12 cellular contexts compared by ENCODE assay signal in the genomic region with DNA sequence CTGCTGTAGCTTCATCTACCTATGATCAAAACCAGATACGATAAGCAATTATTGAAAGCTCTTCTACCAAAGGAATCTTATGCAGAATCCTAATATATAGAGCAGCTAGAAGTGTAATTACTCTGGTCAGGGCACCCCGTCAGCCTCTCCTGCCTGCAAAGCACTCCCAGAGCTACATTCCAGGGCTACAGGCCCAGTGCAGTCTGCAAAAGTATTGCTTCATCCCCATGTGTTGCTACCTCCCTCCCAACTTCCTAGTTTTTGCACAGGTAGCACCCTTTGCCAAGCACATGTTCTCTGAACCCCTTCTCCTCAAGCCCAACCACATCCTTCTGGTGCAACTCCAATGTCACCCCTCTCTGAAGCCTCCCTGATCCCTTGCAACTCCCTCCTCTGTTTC. TPM values are rescaled to one million over a fixed set of nuclear protein-coding genes. Genes with fewer than 3 reads are reported as not detected.
"Had no signal": no experiment of that assay in that cellular context is flagged by ENCODE, and none has a peak within 500 bp of the region (broad histone marks: within the 10 kb centered on the region; RNA-seq: fewer than 3 reads in every experiment).

No MANE protein-coding gene starts in this region.

- H3K27ac Mint-ChIP-seq: GM23338, H9, HFFc6 had no signal

- ATAC-seq: GM23338, HCT116 had no signal

- H3K9me3 ChIP-seq: HAP-1 had no signal

- FAIRE-seq: H1, H54 had no signal

- H3K4me3 Mint-ChIP-seq: GM23338, H9, HFFc6 had no signal

- H3K4me1 ChIP-seq: HAP-1 had no signal

- H3K9me3 Mint-ChIP-seq: GM23338, H9 had no signal

- DNase-seq: GM23248, GOT3, H7, H9, HCEC 1CT, HFFc6 had no signal

- H3K27ac ChIP-seq: GM23248 had no signal

- H3K4me3 ChIP-seq: GM23248, GM23338, HAP-1 had no signal

- H3K9ac ChIP-seq: GM23248 had no signal

- H2AFZ ChIP-seq: GM23248, GM23338 had no signal

- H3K4me2 ChIP-seq: GM23338 had no signal

- H3K4me1 Mint-ChIP-seq: GM23338, H9 had no signal

- H3K36me3 ChIP-seq: HAP-1 had no signal

RNA-seq across cellular contexts. Expression of a gene that starts 7.0 kb away (rescaled TPM):
- total RNA-seq: GM23248, GM23338, H1, H4, H7, H9, HFFc6 had no signal
- polyA plus RNA-seq: GM23248, GM23338, H1 had no signal

RNA-seq across cellular contexts. Expression of a gene that starts 35.2 kb away (rescaled TPM):
- total RNA-seq: GM23248, GM23338, H7, H9, HFFc6 had no signal
